Comparison of ENCODE assay signal across 1 cellular context in the genomic region with DNA sequence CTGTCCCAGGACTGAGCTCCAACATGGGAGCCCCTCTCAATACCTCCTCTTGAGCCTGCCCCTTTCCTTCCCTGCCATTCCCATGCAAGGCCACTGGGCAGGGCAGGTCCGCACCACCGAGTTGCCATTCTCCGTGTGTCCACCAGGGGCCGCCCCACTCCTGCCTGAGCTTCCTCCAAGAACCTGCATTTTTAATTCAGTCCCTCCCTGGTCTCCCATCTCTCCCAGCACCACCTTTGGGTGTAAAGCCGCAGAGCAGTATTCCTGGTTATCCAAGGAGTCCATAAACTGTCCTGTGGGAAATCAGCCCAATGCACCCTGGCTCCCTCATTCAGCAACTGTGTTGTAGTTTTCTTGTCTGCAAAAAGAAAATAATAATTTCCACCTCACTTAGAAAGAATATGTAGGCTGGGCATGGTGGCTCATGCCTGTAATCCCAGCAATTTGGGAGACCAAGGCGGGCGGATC.
TF ChIP-seq lines count a peak whose summit lies in the region.

No MANE protein-coding gene starts in this region.

TF ChIP-seq in H1, 55 proteins besides CTCF, POLR2A, EP300 and RAD21 (continued from another document):
- TF ChIP-seq ATF3 (IDR thresholded peaks at IDR 0.05; ENCODE audit: insufficient read depth, low read depth, low read length), result 0 out of 2 replicates have a peak, but pooled peaks have one; percentile 42
- TF ChIP-seq EZH2 (IDR thresholded peaks at IDR 0.05; ENCODE audit: low read depth, low read length, severe bottlenecking), result no peak
- no peak for TF ChIP-seq BCL11A (IDR thresholded peaks at IDR 0.05; ENCODE audit: low read depth in 2 of 2, low read length in 2 of 2)
- TF ChIP-seq CREB1 (IDR thresholded peaks at IDR 0.05), result peak; percentile 48; the same call in 1 of the 2 replicates
- no peak for TF ChIP-seq POLR2AphosphoS5 (IDR thresholded peaks at IDR 0.05; ENCODE audit: low read depth, low read length)
- TF ChIP-seq JUND (IDR thresholded peaks at IDR 0.05; ENCODE audit: low read length), result 0 out of 2 replicates have a peak, but pooled peaks have one; percentile 23
- TF ChIP-seq TBP (IDR thresholded peaks at IDR 0.05; ENCODE audit: low read depth, low read length), result 0 out of 2 replicates have a peak, but pooled peaks have one; percentile 20
